8 cellular contexts compared by ENCODE assay signal in genomic region chr20:46406200-46406985, GRCh38. TPM values are rescaled to one million over a fixed set of nuclear protein-coding genes. Genes with fewer than 3 reads are reported as not detected.
DNase-seq lines count a peak whose midpoint lies in the region; ATAC-seq and TF ChIP-seq lines count a peak whose summit lies in the region.

Gene ELMO2, minus strand, starts transcription at chr20:46406615. Its CDS starts 12,133 bp downstream, at chr20:46394482.

- no peaks in the 10 kb centered on the region for H3K9me3 Mint-ChIP-seq in chondrocyte (ENCODE audit: low read depth)

- peak; percentile 87 for ATAC-seq in HG03432 (IDR thresholded peaks at IDR 0.05; ENCODE audit: unreplicated experiment)

- peak within 1 kb of the TSS; percentile 90 for H3K4me3 Mint-ChIP-seq in chondrocyte (ENCODE audit: unreplicated experiment)

- DNase-seq in AG20443 (ENCODE audit: low spot score) (peak; percentile 97), NCI-H510A (lab: John Stamatoyannopoulos, UW) (peak; percentile 97), chondrocyte (ENCODE audit: low spot score) (peak; percentile 98), kidney tubule cell (ENCODE audit: low spot score) (peak; percentile 97)
- DNase-seq in activated CD4-positive, alpha-beta T cell treated with anti-CD3 and anti-CD28 coated beads for 24 hours (ENCODE audit: low read depth in 2 of 2): peak; percentile 95 to 96
- DNase-seq in stimulated activated CD4-positive, alpha-beta T cell treated with anti-CD3 and anti-CD28 coated beads, Interleukin-1b, Interleukin-23, amount 100 ng/mL, for 24 hours (ENCODE audit: low read depth in 4 of 4, low spot score in 1 of 4): peak; percentile 82 to 96 (median 96)

- no peaks in the 10 kb centered on the region for H3K27me3 Mint-ChIP-seq in chondrocyte (ENCODE audit: low read depth)

- peak; percentile 47 for TF ChIP-seq CTCF in chondrocyte (IDR thresholded peaks at IDR 0.05)

- peak; percentile 68 for TF ChIP-seq POLR2A in GM19099 (IDR thresholded peaks at IDR 0.05; ENCODE audit: extremely low read depth, insufficient read length, low read depth)

- peak within 1 kb of the TSS; percentile 92 for H3K27ac Mint-ChIP-seq in chondrocyte (ENCODE audit: unreplicated experiment)

- H3K4me1 Mint-ChIP-seq in chondrocyte (ENCODE audit: low read depth): peaks cover 52% of the 10 kb centered on the region

- H3K36me3 Mint-ChIP-seq in chondrocyte (ENCODE audit: low read depth): peaks cover 2% of the 10 kb centered on the region

RNA-seq across cellular contexts. Expression of gene ELMO2, which starts in this region (rescaled TPM):
- total RNA-seq in chondrocyte: 38.8 to 52.9 TPM (median 48.0 TPM) in 3 replicates

Comparison
In these comparisons a context has a peak if more than half of its experiments do, and no peak if none do; other contexts are left out.
1. Peak in every context shown above with its lines: DNase-seq and ATAC-seq.